Comparison of ENCODE assay signal across 1 cellular context in the genomic region with DNA sequence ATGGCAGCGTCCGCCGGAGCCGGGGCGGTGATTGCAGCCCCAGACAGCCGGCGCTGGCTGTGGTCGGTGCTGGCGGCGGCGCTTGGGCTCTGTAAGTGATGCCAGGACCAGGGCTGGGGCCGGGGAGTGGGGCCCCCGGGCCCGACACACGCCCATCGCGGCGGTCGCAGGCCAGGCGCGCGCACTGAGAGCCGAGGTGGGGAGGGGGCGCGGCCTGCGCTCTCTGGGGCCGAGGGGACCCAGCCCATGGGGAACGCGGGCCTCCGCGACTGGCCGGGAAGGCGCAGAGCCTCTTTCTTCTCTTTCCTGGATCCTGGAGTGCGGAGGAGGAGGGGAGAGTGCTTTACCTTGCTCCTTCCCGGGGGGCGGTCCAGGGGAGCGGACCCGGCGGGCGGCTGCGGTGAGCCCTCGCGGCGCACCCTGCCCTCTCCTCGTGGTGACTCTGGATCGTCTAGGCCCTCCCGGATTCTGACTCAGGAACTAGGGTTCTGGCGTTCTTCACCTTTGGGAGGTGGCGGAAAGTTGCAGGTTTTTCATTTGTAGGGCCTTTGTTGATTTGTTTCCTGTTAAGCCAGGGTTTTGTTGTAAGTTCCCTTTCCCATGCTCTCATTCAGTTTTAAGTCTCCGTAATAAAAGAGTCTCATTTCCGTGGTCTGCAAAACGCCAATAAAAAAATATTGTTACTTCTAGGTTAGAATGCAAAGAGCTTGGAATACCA.
TF ChIP-seq lines count a peak whose summit lies in the region.

No MANE protein-coding gene starts in this region.

TF ChIP-seq in HepG2, 621 proteins besides CTCF, POLR2A, EP300 and RAD21 (continued from another document and continues in another):
- no peak for TF ChIP-seq JUN (CRISPR knock-in tag; IDR thresholded peaks at IDR 0.05)
- TF ChIP-seq RORA (CRISPR knock-in tag; IDR thresholded peaks at IDR 0.05), result no peak
- no peak for TF ChIP-seq MATR3 (CRISPR knock-in tag; IDR thresholded peaks at IDR 0.05)
- no peak for TF ChIP-seq ZNF782 (CRISPR knock-in tag; IDR thresholded peaks at IDR 0.05; ENCODE audit: borderline replicate concordance)
- TF ChIP-seq, protein P1, sequence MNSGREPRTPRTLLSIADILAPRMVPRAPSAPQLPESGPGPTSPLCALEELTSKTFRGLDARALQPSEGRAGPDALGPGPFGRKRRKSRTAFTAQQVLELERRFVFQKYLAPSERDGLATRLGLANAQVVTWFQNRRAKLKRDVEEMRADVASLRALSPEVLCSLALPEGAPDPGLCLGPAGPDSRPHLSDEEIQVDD (CRISPR knock-in tag; IDR thresholded peaks at IDR 0.05; ENCODE audit: borderline replicate concordance), result no peak
- no peak for TF ChIP-seq ZNF574 (CRISPR knock-in tag; IDR thresholded peaks at IDR 0.05)
- 0 out of 2 replicates have a peak, but pooled peaks have one; percentile 6 for TF ChIP-seq HOXA3 (CRISPR knock-in tag; IDR thresholded peaks at IDR 0.05)
- TF ChIP-seq FOSL2 (CRISPR knock-in tag; IDR thresholded peaks at IDR 0.05), result no peak
- 0 out of 2 replicates have a peak, but pooled peaks have one; percentile 25 for TF ChIP-seq ZFYVE20 (CRISPR knock-in tag; IDR thresholded peaks at IDR 0.05; ENCODE audit: borderline replicate concordance, low read depth)
- TF ChIP-seq MAFF (IDR thresholded peaks at IDR 0.05; ENCODE audit: low read depth, low read length), result no peak
- no peak for TF ChIP-seq SMC3 (IDR thresholded peaks at IDR 0.05; ENCODE audit: low read length)
- TF ChIP-seq HBP1 (CRISPR knock-in tag; IDR thresholded peaks at IDR 0.05; ENCODE audit: low read depth), result no peak
- TF ChIP-seq ZNF674 (CRISPR knock-in tag; IDR thresholded peaks at IDR 0.05; ENCODE audit: low read depth), result 0 out of 2 replicates have a peak, but pooled peaks have one; percentile 13
- TF ChIP-seq ZNF589 (CRISPR knock-in tag; conservative IDR thresholded peaks at IDR 0.05), result no peak
- no peak for TF ChIP-seq MTA3 (CRISPR knock-in tag; IDR thresholded peaks at IDR 0.05)
- peak; percentile 57; the same call in 1 of the 2 replicates for TF ChIP-seq SP4 (CRISPR knock-in tag; IDR thresholded peaks at IDR 0.05)
- TF ChIP-seq RCOR2 (CRISPR knock-in tag; IDR thresholded peaks at IDR 0.05), result no peak
- TF ChIP-seq NR0B2 (CRISPR knock-in tag; IDR thresholded peaks at IDR 0.05), result no peak
- peak; percentile 57; the same call in 1 of the 2 replicates for TF ChIP-seq NAIF1 (CRISPR knock-in tag; IDR thresholded peaks at IDR 0.05; ENCODE audit: borderline replicate concordance)
- no peak for TF ChIP-seq ELF1 (CRISPR knock-in tag; IDR thresholded peaks at IDR 0.05)
- no peak for TF ChIP-seq GATAD1 (CRISPR knock-in tag; IDR thresholded peaks at IDR 0.05)
- TF ChIP-seq RFXAP (CRISPR knock-in tag; IDR thresholded peaks at IDR 0.05; ENCODE audit: borderline replicate concordance), result no peak
- TF ChIP-seq, protein P2, sequence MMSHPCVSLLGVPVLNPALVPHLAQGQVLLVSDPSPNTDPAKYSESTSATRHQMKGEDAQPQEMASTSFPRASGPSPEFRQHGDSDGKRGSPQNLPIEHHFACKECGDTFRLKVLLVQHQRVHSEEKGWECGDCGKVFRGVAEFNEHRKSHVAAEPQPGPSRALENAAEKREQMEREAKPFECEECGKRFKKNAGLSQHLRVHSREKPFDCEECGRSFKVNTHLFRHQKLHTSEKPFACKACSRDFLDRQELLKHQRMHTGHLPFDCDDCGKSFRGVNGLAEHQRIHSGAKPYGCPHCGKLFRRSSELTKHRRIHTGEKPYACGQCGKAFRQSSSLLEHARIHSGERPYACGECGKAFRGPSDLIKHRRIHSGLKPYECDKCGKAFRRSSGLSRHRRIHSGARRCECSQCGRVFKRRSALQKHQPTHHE (CRISPR knock-in tag; IDR thresholded peaks at IDR 0.05; ENCODE audit: borderline replicate concordance), result 0 out of 2 replicates have a peak, but pooled peaks have one; percentile 8
- no peak for TF ChIP-seq ZHX2 (IDR thresholded peaks at IDR 0.05; ENCODE audit: low read depth)
- no peak for TF ChIP-seq ZHX2 (CRISPR knock-in tag; IDR thresholded peaks at IDR 0.05; ENCODE audit: borderline replicate concordance)
- no peak for TF ChIP-seq ATF5 (CRISPR knock-in tag; IDR thresholded peaks at IDR 0.05; ENCODE audit: low read depth)
- TF ChIP-seq PAX8 (CRISPR knock-in tag; IDR thresholded peaks at IDR 0.05; ENCODE audit: borderline replicate concordance), result no peak
- no peak for TF ChIP-seq HHEX (CRISPR knock-in tag; IDR thresholded peaks at IDR 0.05)
- TF ChIP-seq HES4 (CRISPR knock-in tag; IDR thresholded peaks at IDR 0.05; ENCODE audit: borderline replicate concordance), result peak; percentile 90; the same call in 1 of the 2 replicates
- TF ChIP-seq ZNF607 (CRISPR knock-in tag; IDR thresholded peaks at IDR 0.05; ENCODE audit: borderline replicate concordance), result no peak
- TF ChIP-seq, protein P3, sequence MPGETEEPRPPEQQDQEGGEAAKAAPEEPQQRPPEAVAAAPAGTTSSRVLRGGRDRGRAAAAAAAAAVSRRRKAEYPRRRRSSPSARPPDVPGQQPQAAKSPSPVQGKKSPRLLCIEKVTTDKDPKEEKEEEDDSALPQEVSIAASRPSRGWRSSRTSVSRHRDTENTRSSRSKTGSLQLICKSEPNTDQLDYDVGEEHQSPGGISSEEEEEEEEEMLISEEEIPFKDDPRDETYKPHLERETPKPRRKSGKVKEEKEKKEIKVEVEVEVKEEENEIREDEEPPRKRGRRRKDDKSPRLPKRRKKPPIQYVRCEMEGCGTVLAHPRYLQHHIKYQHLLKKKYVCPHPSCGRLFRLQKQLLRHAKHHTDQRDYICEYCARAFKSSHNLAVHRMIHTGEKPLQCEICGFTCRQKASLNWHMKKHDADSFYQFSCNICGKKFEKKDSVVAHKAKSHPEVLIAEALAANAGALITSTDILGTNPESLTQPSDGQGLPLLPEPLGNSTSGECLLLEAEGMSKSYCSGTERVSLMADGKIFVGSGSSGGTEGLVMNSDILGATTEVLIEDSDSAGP (CRISPR knock-in tag; IDR thresholded peaks at IDR 0.05; ENCODE audit: borderline replicate concordance), result peak; percentile 78; the same call in 1 of the 2 replicates
- TF ChIP-seq ATF7 (IDR thresholded peaks at IDR 0.05), result no peak
- TF ChIP-seq ATF7 (CRISPR knock-in tag; IDR thresholded peaks at IDR 0.05), result no peak
- no peak; the same call in 1 of the 2 replicates for TF ChIP-seq ZNF770 (CRISPR knock-in tag; IDR thresholded peaks at IDR 0.05)
- no peak for TF ChIP-seq CBFB (CRISPR knock-in tag; IDR thresholded peaks at IDR 0.05)
- TF ChIP-seq GMEB2 (CRISPR knock-in tag; IDR thresholded peaks at IDR 0.05; ENCODE audit: low read depth), result no peak
- TF ChIP-seq KDM5A (IDR thresholded peaks at IDR 0.05; ENCODE audit: borderline replicate concordance, low read length), result peak; percentile 33; the same call in 1 of the 2 replicates
- TF ChIP-seq ZNF101 (CRISPR knock-in tag; IDR thresholded peaks at IDR 0.05; ENCODE audit: borderline replicate concordance, low read depth), result no peak
- TF ChIP-seq RARG (CRISPR knock-in tag; IDR thresholded peaks at IDR 0.05; ENCODE audit: low read depth), result no peak
- no peak for TF ChIP-seq ZNF577 (CRISPR knock-in tag; IDR thresholded peaks at IDR 0.05; ENCODE audit: borderline replicate concordance, low read depth)
